ENCODE assay signal across 1 cellular context in genomic region chr6:157267654-157268053, GRCh38.
TF ChIP-seq lines count a peak whose summit lies in the region.

No MANE protein-coding gene starts in this region.

TF ChIP-seq in SK-N-SH, 30 proteins besides CTCF, POLR2A, EP300 and RAD21 (continued from another document):
- TF ChIP-seq REST (IDR thresholded peaks at IDR 0.05; ENCODE audit: low read depth, low read length): no peak
- TF ChIP-seq CHD2 (IDR thresholded peaks at IDR 0.05; ENCODE audit: low read length, partially characterized antibody): no peak
- TF ChIP-seq RXRA (IDR thresholded peaks at IDR 0.05; ENCODE audit: borderline replicate concordance, low read depth): no peak
- TF ChIP-seq IRF3 (IDR thresholded peaks at IDR 0.05; ENCODE audit: low read depth, low read length): no peak
- TF ChIP-seq MXI1 (IDR thresholded peaks at IDR 0.05; ENCODE audit: low read depth, low read length): no peak
- TF ChIP-seq SIN3A (IDR thresholded peaks at IDR 0.05; ENCODE audit: borderline replicate concordance, low read depth, low read length): no peak
- TF ChIP-seq PBX3 (IDR thresholded peaks at IDR 0.05): no peak
- no peak for TF ChIP-seq TCF12 (IDR thresholded peaks at IDR 0.05)
- no peak for TF ChIP-seq ELF1 (IDR thresholded peaks at IDR 0.05)
TF ChIP-seq in SK-N-SH: peak in this region for 0.
